ENCODE assay signal across 1 cellular context in the genomic region with DNA sequence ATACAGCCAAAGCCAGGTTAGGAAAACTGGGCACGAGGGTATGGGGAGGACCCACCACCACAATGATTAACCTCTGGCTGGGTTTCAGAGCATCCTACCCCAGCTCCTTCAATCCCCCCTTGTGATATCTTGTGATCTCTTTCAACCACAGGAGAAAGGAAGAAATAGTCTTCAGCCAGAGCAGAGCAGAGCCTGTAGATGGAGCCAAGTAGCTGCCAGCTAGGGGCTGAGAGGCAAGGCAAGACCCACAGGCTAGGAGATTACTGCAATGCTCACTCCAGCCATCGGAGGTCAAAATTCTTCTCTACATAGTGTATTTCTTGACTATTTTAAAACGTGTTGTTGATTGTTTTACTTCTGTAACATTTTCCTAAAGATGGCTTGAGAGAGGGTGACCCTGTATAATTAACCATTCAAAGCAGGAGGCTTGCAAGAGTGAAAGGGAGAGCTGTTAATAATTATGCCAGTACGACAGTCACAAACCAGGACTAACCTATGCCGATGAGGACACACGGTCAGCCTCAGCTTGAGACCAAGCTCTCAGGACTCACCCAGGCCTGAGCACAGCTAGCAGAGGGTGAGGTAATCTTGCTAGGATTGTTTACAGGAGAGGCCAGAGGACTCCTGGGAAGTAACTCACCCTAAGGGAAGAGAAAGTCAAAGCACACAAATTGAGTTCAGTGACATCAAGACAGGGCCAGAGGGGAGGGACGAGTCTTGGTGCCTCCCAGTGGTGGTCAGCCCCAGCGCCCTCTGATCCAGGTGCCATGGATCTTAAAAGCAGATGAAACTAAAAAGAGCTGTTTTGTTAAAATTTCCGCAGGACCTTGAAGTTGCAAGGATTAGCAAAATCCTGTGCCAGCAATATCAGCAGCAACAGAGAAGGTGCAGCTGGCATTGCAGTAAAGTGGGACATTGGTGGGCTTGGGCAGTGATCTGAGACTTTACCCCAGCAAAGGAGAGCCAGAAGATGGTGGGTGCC.
TF ChIP-seq lines count a peak whose summit lies in the region.

No MANE protein-coding gene starts in this region.

TF ChIP-seq in K562, 482 proteins besides CTCF, POLR2A, EP300 and RAD21 (continued from another document):
- TF ChIP-seq GATA2 (CRISPR knock-in tag; IDR thresholded peaks at IDR 0.05) (peak; percentile 56), VEZF1 (CRISPR knock-in tag; IDR thresholded peaks at IDR 0.05) (no peak), HDAC3 (IDR thresholded peaks at IDR 0.05; ENCODE audit: borderline replicate concordance, partially characterized antibody) (no peak), TBP (optimal IDR thresholded peaks at IDR 0.05; ENCODE audit: low read depth, low read length) (peak; percentile 27)
